19 cellular contexts compared by ENCODE assay signal in genomic region chr21:34120867-34121266, GRCh38.
"Had no signal": no experiment of that assay in that cellular context is flagged by ENCODE, and none has a peak within 500 bp of the region (broad histone marks: within the 10 kb centered on the region; RNA-seq: fewer than 3 reads in every experiment).

No MANE protein-coding gene starts in this region.

- H3K36me3 ChIP-seq: SJCRH30 had no signal

- ATAC-seq: SK-N-SH treated with all-trans-retinoic acid at 6 μM for 48 hours had no signal

- H3K4me1 ChIP-seq: SJCRH30 had no signal

- H3K9me3 ChIP-seq: SJCRH30 had no signal

- DNase-seq: KBM-7, MV-4-11, NCI-H1048, NCI-H1105, NCI-H1417, NCI-H1436 treated with DMSO at 0.1 percent for 48 hours, NCI-H1694, NCI-H187 treated with DMSO at 0.1 percent for 48 hours, NCI-H2029 treated with DMSO at 0.1 percent for 48 hours, NCI-H2227 treated with DMSO at 0.1 percent for 48 hours, NCI-H446, NCI-H510A, NCI-H524 treated with DMSO at 0.1 percent for 48 hours, NCI-H69, NCI-H774, RPMI8226, SHP77 treated with DMSO at 0.1 percent for 48 hours, SJCRH30 had no signal

- H3K27me3 ChIP-seq: SJCRH30 had no signal

- H3K4me3 ChIP-seq: SJCRH30 had no signal

- H3K27ac ChIP-seq: SJCRH30 had no signal
